In genomic region chr6:139248911-139249310, GRCh38 we compare ENCODE assay signal across 17 cellular contexts. TPM values are rescaled to one million over a fixed set of nuclear protein-coding genes. Genes with fewer than 3 reads are reported as not detected.
A peak's percentile ranks its signal among the peaks of the same experiment; 100 is the strongest.
DNase-seq lines count a peak whose midpoint lies in the region; ATAC-seq, FAIRE-seq and TF ChIP-seq lines count a peak whose summit lies in the region.
"Had no signal": no experiment of that assay in that cellular context is flagged by ENCODE, and none has a peak within 500 bp of the region (broad histone marks: within the 10 kb centered on the region; RNA-seq: fewer than 3 reads in every experiment).

No MANE protein-coding gene starts in this region.

- TF ChIP-seq POLR2A in GM12892 (IDR thresholded peaks at IDR 0.05; ENCODE audit: low read depth, low read length), result no peak

- H3K36me3 ChIP-seq in CD4-positive, alpha-beta memory T cell (ENCODE audit: insufficient read depth, low read length), result no peaks in the 10 kb centered on the region
- peaks cover 38% of the 10 kb centered on the region for H3K36me3 ChIP-seq in left ventricle myocardium inferior

- H3K27me3 Mint-ChIP-seq in activated CD4-positive, alpha-beta memory T cell treated with anti-CD3 and anti-CD28 coated beads, Interleukin-2, amount 10 ng/mL, durations not matched to agents 7 days and 5 days, result no peaks in the 10 kb centered on the region
- H3K27me3 Mint-ChIP-seq in activated CD4-positive, alpha-beta memory T cell treated with anti-CD3 and anti-CD28 coated beads for 36 hours, result no peaks in the 10 kb centered on the region
- no peaks in the 10 kb centered on the region for H3K27me3 Mint-ChIP-seq in CD4-positive, alpha-beta memory T cell
- no peaks in the 10 kb centered on the region for H3K27me3 Mint-ChIP-seq in activated T-helper 17 cell treated with anti-CD3 and anti-CD28 coated beads, Interleukin-2, amount 50 U/mL, for 72 hours
- H3K27me3 Mint-ChIP-seq in glutamatergic neuron (ENCODE audit: unreplicated experiment), result no peaks in the 10 kb centered on the region

- H3K9me3 ChIP-seq in CD4-positive, alpha-beta memory T cell (ENCODE audit: control insufficient read depth in 1 of 2, low read length in 2 of 2), result no peaks in the 10 kb centered on the region
- H3K9me3 ChIP-seq in left ventricle myocardium inferior (replicated peaks), result no peaks in the 10 kb centered on the region

- peaks cover 50% of the 10 kb centered on the region for H3K4me1 Mint-ChIP-seq in activated CD4-positive, alpha-beta memory T cell treated with anti-CD3 and anti-CD28 coated beads, Interleukin-2, amount 10 ng/mL, durations not matched to agents 7 days and 5 days
- peaks cover 49% of the 10 kb centered on the region for H3K4me1 Mint-ChIP-seq in activated CD4-positive, alpha-beta memory T cell treated with anti-CD3 and anti-CD28 coated beads for 36 hours (ENCODE audit: low read depth)
- peaks cover 40 to 55% (median 44%) of the 10 kb centered on the region in 4 donors for H3K4me1 Mint-ChIP-seq in CD4-positive, alpha-beta memory T cell
- H3K4me1 Mint-ChIP-seq in activated T-helper 17 cell treated with anti-CD3 and anti-CD28 coated beads, Interleukin-2, amount 50 U/mL, for 72 hours, result peaks cover 37% of the 10 kb centered on the region
- H3K4me1 Mint-ChIP-seq in glutamatergic neuron (ENCODE audit: low read depth, unreplicated experiment), result no peaks in the 10 kb centered on the region

- H3K27ac ChIP-seq in CD4-positive, alpha-beta memory T cell (ENCODE audit: low read depth, low read length), result no peak overlapping the region
- no peak overlapping the region for H3K27ac ChIP-seq in left ventricle myocardium inferior (replicated peaks)
- H3K27ac ChIP-seq: C4-2B, KMS-11 had no signal

- H3K27me3 ChIP-seq in CD4-positive, alpha-beta memory T cell (ENCODE audit: insufficient read depth, low read length), result no peaks in the 10 kb centered on the region
- H3K27me3 ChIP-seq in left ventricle myocardium inferior (ENCODE audit: low read depth), result no peaks in the 10 kb centered on the region

- DNase-seq in activated CD4-positive, alpha-beta memory T cell treated with anti-CD3 and anti-CD28 coated beads, Interleukin-2, amount 10 ng/mL, durations not matched to agents 7 days and 5 days, result no peak
- no peak for DNase-seq in activated CD4-positive, alpha-beta memory T cell treated with anti-CD3 and anti-CD28 coated beads for 36 hours
- DNase-seq in CD4-positive, alpha-beta memory T cell, result no peak
- DNase-seq in fibroblast of the conjunctiva (ENCODE audit: low read depth), result peak; percentile 67
- DNase-seq in glutamatergic neuron, result no peak
- no peak for DNase-seq in GM12892 (ENCODE audit: insufficient read length)
- no peak for DNase-seq in left ventricle myocardium inferior
- DNase-seq: COR-L47, EL, H9, NCI-H1436 treated with DMSO at 0.1 percent for 48 hours, NCI-H2029 treated with DMSO at 0.1 percent for 48 hours, NCI-H524 had no signal

- TF ChIP-seq CTCF in glutamatergic neuron (IDR thresholded peaks at IDR 0.05; ENCODE audit: partially characterized antibody, unreplicated experiment) (no peak), left ventricle myocardium inferior (IDR thresholded peaks at IDR 0.05; ENCODE audit: borderline replicate concordance) (no peak)

- no peak for FAIRE-seq in GM12892 (lab: Jason Lieb, UNC)

- H3K36me3 Mint-ChIP-seq in activated CD4-positive, alpha-beta memory T cell treated with anti-CD3 and anti-CD28 coated beads, Interleukin-2, amount 10 ng/mL, durations not matched to agents 7 days and 5 days (ENCODE audit: low read depth), result no peaks in the 10 kb centered on the region
- no peaks in the 10 kb centered on the region for H3K36me3 Mint-ChIP-seq in activated CD4-positive, alpha-beta memory T cell treated with anti-CD3 and anti-CD28 coated beads for 36 hours
- peaks cover 0 to 3% of the 10 kb centered on the region in 2 donors for H3K36me3 Mint-ChIP-seq in CD4-positive, alpha-beta memory T cell
- no peaks in the 10 kb centered on the region for H3K36me3 Mint-ChIP-seq in activated T-helper 17 cell treated with anti-CD3 and anti-CD28 coated beads, Interleukin-2, amount 50 U/mL, for 72 hours (ENCODE audit: low read depth)
- H3K36me3 Mint-ChIP-seq in glutamatergic neuron (ENCODE audit: unreplicated experiment), result no peaks in the 10 kb centered on the region

- no peak overlapping the region for H3K4me3 Mint-ChIP-seq in activated CD4-positive, alpha-beta memory T cell treated with anti-CD3 and anti-CD28 coated beads, Interleukin-2, amount 10 ng/mL, durations not matched to agents 7 days and 5 days
- no peak overlapping the region for H3K4me3 Mint-ChIP-seq in activated CD4-positive, alpha-beta memory T cell treated with anti-CD3 and anti-CD28 coated beads for 36 hours
- peak overlapping the region in 3 of 8 donors; percentile 14 to 73 (median 20) for H3K4me3 Mint-ChIP-seq in CD4-positive, alpha-beta memory T cell
- H3K4me3 Mint-ChIP-seq in activated T-helper 17 cell treated with anti-CD3 and anti-CD28 coated beads, Interleukin-2, amount 50 U/mL, for 72 hours, result peak overlapping the region; percentile 70
- no peak overlapping the region for H3K4me3 Mint-ChIP-seq in glutamatergic neuron (ENCODE audit: unreplicated experiment)
- H3K4me3 Mint-ChIP-seq: H9 had no signal

- H3K27ac Mint-ChIP-seq in activated CD4-positive, alpha-beta memory T cell treated with anti-CD3 and anti-CD28 coated beads, Interleukin-2, amount 10 ng/mL, durations not matched to agents 7 days and 5 days, result peak overlapping the region; percentile 93
- no peak overlapping the region for H3K27ac Mint-ChIP-seq in activated CD4-positive, alpha-beta memory T cell treated with anti-CD3 and anti-CD28 coated beads for 36 hours
- H3K27ac Mint-ChIP-seq in CD4-positive, alpha-beta memory T cell, result peak overlapping the region in 6 of 7 donors; percentile 39 to 80 (median 68)
- peak overlapping the region; percentile 84 for H3K27ac Mint-ChIP-seq in activated T-helper 17 cell treated with anti-CD3 and anti-CD28 coated beads, Interleukin-2, amount 50 U/mL, for 72 hours
- H3K27ac Mint-ChIP-seq in glutamatergic neuron (ENCODE audit: unreplicated experiment), result no peak overlapping the region
- H3K27ac Mint-ChIP-seq: H9 had no signal

- intact Hi-C loops in activated CD4-positive, alpha-beta memory T cell treated with anti-CD3 and anti-CD28 coated beads for 36 hours (cut with micrococcal nuclease), result loop anchor here (2.0 kb wide), 1 partner anchor 30 kb away; no protein-coding TSS in a partner anchor
- intact Hi-C loops in CD4-positive, alpha-beta memory T cell (cut with micrococcal nuclease), result no loop called here
- intact Hi-C loops in left ventricle myocardium inferior (cut with micrococcal nuclease), result no loop called here

- POLR2A ChIA-PET in activated CD4-positive, alpha-beta memory T cell treated with anti-CD3 and anti-CD28 coated beads, Interleukin-2, amount 10 ng/mL, durations not matched to agents 7 days and 5 days (lab: Charles Lee), result interaction anchor here (0.9 to 2.6 kb wide), 6 partner anchors 13 to 124 kb away, joined by 3 to 53 read pairs (median 12); partner anchors contain the start of gene TXLNB
- POLR2A ChIA-PET in activated CD4-positive, alpha-beta memory T cell treated with anti-CD3 and anti-CD28 coated beads for 36 hours (lab: Charles Lee), result interaction anchor here (0.6 to 2.6 kb wide), 5 partner anchors 14 to 221 kb away, joined by 3 to 11 read pairs (median 3); partner anchors contain the start of genes ABRACL and TXLNB
- POLR2A ChIA-PET in CD4-positive, alpha-beta memory T cell (lab: Charles Lee; ENCODE audit: partially characterized antibody), result interaction anchor here (1.0 to 2.5 kb wide), 5 partner anchors 8 to 125 kb away, joined by 3 to 42 read pairs (median 8); partner anchors contain the start of genes CITED2 and TXLNB

- H3K9me3 Mint-ChIP-seq in activated CD4-positive, alpha-beta memory T cell treated with anti-CD3 and anti-CD28 coated beads, Interleukin-2, amount 10 ng/mL, durations not matched to agents 7 days and 5 days, result no peaks in the 10 kb centered on the region
- H3K9me3 Mint-ChIP-seq in activated CD4-positive, alpha-beta memory T cell treated with anti-CD3 and anti-CD28 coated beads for 36 hours, result no peaks in the 10 kb centered on the region
- H3K9me3 Mint-ChIP-seq in CD4-positive, alpha-beta memory T cell, result peaks cover 0 to 2% (median 0%) of the 10 kb centered on the region in 8 donors
- no peaks in the 10 kb centered on the region for H3K9me3 Mint-ChIP-seq in activated T-helper 17 cell treated with anti-CD3 and anti-CD28 coated beads, Interleukin-2, amount 50 U/mL, for 72 hours
- no peaks in the 10 kb centered on the region for H3K9me3 Mint-ChIP-seq in glutamatergic neuron (ENCODE audit: unreplicated experiment)
- H3K9me3 Mint-ChIP-seq: H9 had no signal

- H3K4me1 ChIP-seq in CD4-positive, alpha-beta memory T cell (ENCODE audit: insufficient read depth, low read length), result peaks cover 44% of the 10 kb centered on the region
- H3K4me1 ChIP-seq in left ventricle myocardium inferior, result peaks cover 46% of the 10 kb centered on the region

- CTCF ChIA-PET in activated CD4-positive, alpha-beta memory T cell treated with anti-CD3 and anti-CD28 coated beads, Interleukin-2, amount 10 ng/mL, durations not matched to agents 7 days and 5 days (lab: Charles Lee), result interaction anchor here (1.0 to 2.6 kb wide), 6 partner anchors 9 to 124 kb away, joined by 3 to 51 read pairs (median 10); partner anchors contain the start of gene TXLNB
- CTCF ChIA-PET in activated CD4-positive, alpha-beta memory T cell treated with anti-CD3 and anti-CD28 coated beads for 36 hours (lab: Charles Lee), result interaction anchor here (1.5 to 2.3 kb wide), 2 partner anchors 13 to 30 kb away, joined by 6 to 10 read pairs; no protein-coding TSS in a partner anchor
- CTCF ChIA-PET in CD4-positive, alpha-beta memory T cell (lab: Charles Lee; ENCODE audit: partially characterized antibody), result interaction anchor here (1.0 to 2.6 kb wide), 8 partner anchors 9 to 136 kb away, joined by 3 to 27 read pairs (median 14); partner anchors contain the start of genes CITED2 and TXLNB

- no peak overlapping the region for H3K4me3 ChIP-seq in CD4-positive, alpha-beta memory T cell (ENCODE audit: low read length in 2 of 2)
- H3K4me3 ChIP-seq in left ventricle myocardium inferior, result no peak overlapping the region

- ATAC-seq in activated T-helper 17 cell treated with anti-CD3 and anti-CD28 coated beads, Interleukin-2, amount 50 U/mL, for 72 hours (replicated peaks), result no peak

RNA-seq across cellular contexts. Expression of gene TXLNB, which starts 42.9 kb away (rescaled TPM):
- total RNA-seq in activated CD4-positive, alpha-beta memory T cell treated with anti-CD3 and anti-CD28 coated beads, Interleukin-2, amount 10 ng/mL, durations not matched to agents 7 days and 5 days, result under 1 TPM; 0.60 to 0.90 TPM
- total RNA-seq in activated CD4-positive, alpha-beta memory T cell treated with anti-CD3 and anti-CD28 coated beads for 36 hours, result under 1 TPM; 0.17 to 0.31 TPM
- total RNA-seq in CD4-positive, alpha-beta memory T cell, result 1 to 10 TPM; 1.4 to 1.6 TPM
- under 1 TPM in 1 of 2 donors, not detected in 1; 0.78 TPM for polyA plus RNA-seq in CD4-positive, alpha-beta memory T cell
- total RNA-seq in activated T-helper 17 cell treated with anti-CD3 and anti-CD28 coated beads, Interleukin-2, amount 50 U/mL, for 72 hours, result under 1 TPM; 0.24 to 0.37 TPM
- not detected for total RNA-seq in glutamatergic neuron (ENCODE audit: unreplicated experiment)
- 1.7 TPM for polyA plus RNA-seq in GM12892 (2012; ENCODE audit: missing spikeins)
- total RNA-seq in left ventricle myocardium inferior, result 137 TPM
- total RNA-seq: A673 had no signal

Comparison
In these comparisons a context has a peak if more than half of its experiments do, and no peak if none do; other contexts are left out.
1. H3K27ac Mint-ChIP-seq: peak in activated CD4-positive, alpha-beta memory T cell treated with anti-CD3 and anti-CD28 coated beads, Interleukin-2, amount 10 ng/mL, durations not matched to agents 7 days and 5 days (single experiment), CD4-positive, alpha-beta memory T cell (6 of 7) and activated T-helper 17 cell treated with anti-CD3 and anti-CD28 coated beads, Interleukin-2, amount 50 U/mL, for 72 hours (single experiment); none in activated CD4-positive, alpha-beta memory T cell treated with anti-CD3 and anti-CD28 coated beads for 36 hours (single experiment) and glutamatergic neuron (single experiment).
2. RNA of gene TXLNB, which starts 42.9 kb away (total RNA-seq): 137 TPM in left ventricle myocardium inferior (single experiment); 1.4 to 1.6 TPM in CD4-positive, alpha-beta memory T cell, 0.60 to 0.90 TPM in activated CD4-positive, alpha-beta memory T cell treated with anti-CD3 and anti-CD28 coated beads, Interleukin-2, amount 10 ng/mL, durations not matched to agents 7 days and 5 days, 0.24 to 0.37 TPM in activated T-helper 17 cell treated with anti-CD3 and anti-CD28 coated beads, Interleukin-2, amount 50 U/mL, for 72 hours, 0.17 to 0.31 TPM in activated CD4-positive, alpha-beta memory T cell treated with anti-CD3 and anti-CD28 coated beads for 36 hours and not detected in glutamatergic neuron (single experiment); every median in the first group is over 10 times any median in the second.